In genomic region chr3:103866113-103866512, GRCh38 we compare ENCODE assay signal across 9 cellular contexts.
"Had no signal": no experiment of that assay in that cellular context is flagged by ENCODE, and none has a peak within 500 bp of the region (broad histone marks: within the 10 kb centered on the region; RNA-seq: fewer than 3 reads in every experiment).

No MANE protein-coding gene starts in this region.

- H2AFZ ChIP-seq: GM23338 had no signal

- H3K4me3 ChIP-seq: GM23338 had no signal

- H3K4me2 ChIP-seq: GM23338, KMS-11 had no signal

- H3K27ac Mint-ChIP-seq: GM23338, H9 had no signal

- ATAC-seq: GM23338 had no signal

- DNase-seq: H9, HCEC 1CT, Karpas-422, KBM-7 had no signal

- H3K27ac ChIP-seq: KMS-11 had no signal

- H3K4me3 Mint-ChIP-seq: GM23338, H9 had no signal

- FAIRE-seq: H1, H54, HTR-8/SVneo had no signal

- H3K9ac ChIP-seq: KMS-11 had no signal
